Comparison of ENCODE assay signal across 29 cellular contexts in the genomic region with DNA sequence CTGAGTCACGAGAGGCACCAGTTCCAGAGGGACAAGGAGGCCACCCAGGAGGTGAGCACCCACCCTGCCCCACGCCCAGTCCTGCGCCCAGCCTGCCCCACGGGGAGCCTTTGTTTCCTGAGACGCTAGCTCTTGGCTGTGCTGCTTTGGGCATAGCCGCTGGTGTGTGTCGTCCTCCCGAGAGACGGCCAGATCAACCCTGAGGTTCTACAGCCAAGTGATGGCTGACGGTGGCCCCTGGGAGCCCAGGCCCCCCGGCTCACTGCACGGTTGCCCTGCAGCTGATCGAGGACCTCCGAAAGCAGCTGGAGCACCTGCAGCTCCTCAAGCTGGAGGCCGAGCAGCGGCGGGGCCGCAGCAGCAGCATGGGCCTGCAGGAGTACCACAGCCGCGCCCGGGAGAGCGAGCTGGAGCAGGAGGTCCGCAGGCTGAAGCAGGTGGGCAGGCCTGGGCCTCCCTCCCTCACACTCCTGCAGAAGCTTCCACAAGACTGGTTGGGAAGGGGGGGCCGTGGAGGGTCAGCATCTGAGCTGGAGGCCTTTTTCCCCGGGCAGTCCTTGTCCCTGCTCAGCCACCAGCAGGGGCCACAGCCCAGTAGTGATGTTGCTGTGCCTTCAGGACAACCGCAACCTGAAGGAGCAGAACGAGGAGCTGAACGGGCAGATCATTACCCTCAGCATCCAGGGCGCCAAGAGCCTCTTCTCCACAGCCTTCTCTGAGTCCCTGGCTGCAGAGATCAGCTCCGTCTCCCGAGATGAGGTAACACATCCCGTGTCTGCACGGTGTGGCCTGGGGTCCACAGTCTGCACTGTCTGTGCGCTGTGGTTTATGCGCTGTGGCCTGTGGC. TPM values are rescaled to one million over a fixed set of nuclear protein-coding genes. Genes with fewer than 3 reads are reported as not detected.
"Had no signal": no experiment of that assay in that cellular context is flagged by ENCODE, and none has a peak within 500 bp of the region (broad histone marks: within the 10 kb centered on the region; RNA-seq: fewer than 3 reads in every experiment).

No MANE protein-coding gene starts in this region.

- ATAC-seq: activated CD4-positive, alpha-beta T cell treated with anti-CD3 and anti-CD28 coated beads for 36 hours; activated CD8-positive, alpha-beta T cell treated with anti-CD3 and anti-CD28 coated beads, Interleukin-2, amount 10 ng/mL, durations not matched to agents 7 days and 5 days; mucosa of descending colon; sciatic nerve; stimulated activated naive CD8-positive, alpha-beta T cell treated with anti-CD3 and anti-CD28 coated beads, Interleukin-15, Interleukin-2, amounts not matched to agents 100 U/mL and 50 U/mL, for 24 hours had no signal

- H3K4me1 Mint-ChIP-seq: central memory CD8-positive, alpha-beta T cell had no signal

- H3K4me1 ChIP-seq: testis had no signal

- H3K36me3 Mint-ChIP-seq: activated naive CD8-positive, alpha-beta T cell; natural killer cell treated with Interleukin-12 subunit alpha and Interleukin-12 subunit beta and Interleukin-15 and Interleukin-18, amount 100 ng/mL, for 72 hours had no signal

- H3K4me3 ChIP-seq: esophagus squamous epithelium, left ventricle myocardium inferior, lung, mucosa of descending colon, skin epidermis, testis, transverse colon had no signal

- H3K27me3 Mint-ChIP-seq: activated CD4-positive, alpha-beta T cell treated with anti-CD3 and anti-CD28 coated beads for 36 hours; activated naive CD8-positive, alpha-beta T cell; central memory CD8-positive, alpha-beta T cell; dendritic cell treated with granulocyte-macrophage colony-stimulating factor and Interleukin-4, amounts not matched to agents 40 ng/mL and 50 ng/mL, for 4 days; natural killer cell treated with Interleukin-12 subunit alpha and Interleukin-12 subunit beta and Interleukin-15 and Interleukin-18, amount 100 ng/mL, for 72 hours had no signal

- H3K27ac Mint-ChIP-seq: activated CD4-positive, alpha-beta T cell treated with anti-CD3 and anti-CD28 coated beads for 36 hours; activated CD8-positive, alpha-beta T cell treated with anti-CD3 and anti-CD28 coated beads, Interleukin-2, amount 10 ng/mL, durations not matched to agents 7 days and 5 days; activated naive CD8-positive, alpha-beta T cell; dendritic cell treated with granulocyte-macrophage colony-stimulating factor and Interleukin-4, amounts not matched to agents 40 ng/mL and 50 ng/mL, for 4 days; natural killer cell treated with Interleukin-12 subunit alpha and Interleukin-12 subunit beta and Interleukin-15 and Interleukin-18, amount 100 ng/mL, for 72 hours had no signal

- H3K27ac ChIP-seq: esophagus squamous epithelium, left ventricle myocardium inferior, neutrophil, testis, transverse colon had no signal

- H3K4me3 Mint-ChIP-seq: activated CD4-positive, alpha-beta T cell treated with anti-CD3 and anti-CD28 coated beads for 36 hours; activated CD8-positive, alpha-beta T cell treated with anti-CD3 and anti-CD28 coated beads, Interleukin-2, amount 10 ng/mL, durations not matched to agents 7 days and 5 days; activated naive CD8-positive, alpha-beta T cell; central memory CD8-positive, alpha-beta T cell; dendritic cell treated with granulocyte-macrophage colony-stimulating factor and Interleukin-4, amounts not matched to agents 40 ng/mL and 50 ng/mL, for 4 days; natural killer cell treated with Interleukin-12 subunit alpha and Interleukin-12 subunit beta and Interleukin-15 and Interleukin-18, amount 100 ng/mL, for 72 hours had no signal

- H3K9me3 ChIP-seq: esophagus squamous epithelium, left ventricle myocardium inferior, mucosa of descending colon, neutrophil, testis, transverse colon had no signal

- DNase-seq: activated CD4-positive, alpha-beta T cell treated with anti-CD3 and anti-CD28 coated beads for 36 hours; activated CD4-positive, CD25-positive, alpha-beta regulatory T cell; activated CD8-positive, alpha-beta T cell treated with anti-CD3 and anti-CD28 coated beads, Interleukin-2, amount 10 ng/mL, durations not matched to agents 7 days and 5 days; activated effector memory CD4-positive, alpha-beta T cell treated with Interleukin-2 at 50 U/mL for 16 hours; activated naive CD4-positive, alpha-beta T cell treated with Interleukin-2 at 50 U/mL for 16 hours; anterior cingulate cortex; esophagus squamous epithelium; foreskin melanocyte; left ventricle myocardium inferior; stimulated activated CD4-positive, alpha-beta T cell treated with anti-CD3 and anti-CD28 coated beads, Interleukin-12 subunit alpha, Interleukin-12 subunit beta, amount 100 ng/mL, for 4 hours; stimulated activated CD4-positive, alpha-beta T cell treated with anti-CD3 and anti-CD28 coated beads, Interleukin-4, amount 100 ng/mL, for 1 hour; stimulated activated naive CD8-positive, alpha-beta T cell treated with anti-CD3 and anti-CD28 coated beads, Interleukin-15, Interleukin-2, amounts not matched to agents 100 U/mL and 50 U/mL, for 24 hours; testis; transverse colon had no signal

- H3K9me3 Mint-ChIP-seq: central memory CD8-positive, alpha-beta T cell; dendritic cell treated with granulocyte-macrophage colony-stimulating factor and Interleukin-4, amounts not matched to agents 40 ng/mL and 50 ng/mL, for 4 days; natural killer cell treated with Interleukin-12 subunit alpha and Interleukin-12 subunit beta and Interleukin-15 and Interleukin-18, amount 100 ng/mL, for 72 hours had no signal

RNA-seq across cellular contexts. Expression of gene PRR35, which starts 40.1 kb away (rescaled TPM):
- total RNA-seq: activated CD4-positive, alpha-beta T cell treated with anti-CD3 and anti-CD28 coated beads for 36 hours; activated CD8-positive, alpha-beta T cell treated with anti-CD3 and anti-CD28 coated beads, Interleukin-2, amount 10 ng/mL, durations not matched to agents 7 days and 5 days; bronchial epithelial cell; esophagus squamous epithelium; glomerular endothelial cell; left ventricle myocardium inferior; lung; mesenteric fat pad; mucosa of descending colon; osteocyte; posterior vena cava; sciatic nerve; T-helper 1 cell treated with Interleukin-12 subunit alpha and Interleukin-12 subunit beta and Interleukin-4 antibody, amounts not matched to agents 30 ng/mL and 1 ng/mL, for 36 hours; transverse colon had no signal
